In genomic region chr13:99873832-99874430, GRCh38 we compare ENCODE assay signal across 1 cellular context.
TF ChIP-seq lines count a peak whose summit lies in the region.

No MANE protein-coding gene starts in this region.

TF ChIP-seq in H1, 55 proteins besides CTCF, POLR2A, EP300 and RAD21 (continued from another document):
- TF ChIP-seq CHD7 (IDR thresholded peaks at IDR 0.05; ENCODE audit: insufficient replicate concordance, low read length), result no peak
- no peak for TF ChIP-seq ASH2L (IDR thresholded peaks at IDR 0.05; ENCODE audit: low read length)
- TF ChIP-seq SIRT6 (IDR thresholded peaks at IDR 0.05; ENCODE audit: low read length), result no peak
- TF ChIP-seq E2F6 (IDR thresholded peaks at IDR 0.05), result no peak
